In the genomic region with DNA sequence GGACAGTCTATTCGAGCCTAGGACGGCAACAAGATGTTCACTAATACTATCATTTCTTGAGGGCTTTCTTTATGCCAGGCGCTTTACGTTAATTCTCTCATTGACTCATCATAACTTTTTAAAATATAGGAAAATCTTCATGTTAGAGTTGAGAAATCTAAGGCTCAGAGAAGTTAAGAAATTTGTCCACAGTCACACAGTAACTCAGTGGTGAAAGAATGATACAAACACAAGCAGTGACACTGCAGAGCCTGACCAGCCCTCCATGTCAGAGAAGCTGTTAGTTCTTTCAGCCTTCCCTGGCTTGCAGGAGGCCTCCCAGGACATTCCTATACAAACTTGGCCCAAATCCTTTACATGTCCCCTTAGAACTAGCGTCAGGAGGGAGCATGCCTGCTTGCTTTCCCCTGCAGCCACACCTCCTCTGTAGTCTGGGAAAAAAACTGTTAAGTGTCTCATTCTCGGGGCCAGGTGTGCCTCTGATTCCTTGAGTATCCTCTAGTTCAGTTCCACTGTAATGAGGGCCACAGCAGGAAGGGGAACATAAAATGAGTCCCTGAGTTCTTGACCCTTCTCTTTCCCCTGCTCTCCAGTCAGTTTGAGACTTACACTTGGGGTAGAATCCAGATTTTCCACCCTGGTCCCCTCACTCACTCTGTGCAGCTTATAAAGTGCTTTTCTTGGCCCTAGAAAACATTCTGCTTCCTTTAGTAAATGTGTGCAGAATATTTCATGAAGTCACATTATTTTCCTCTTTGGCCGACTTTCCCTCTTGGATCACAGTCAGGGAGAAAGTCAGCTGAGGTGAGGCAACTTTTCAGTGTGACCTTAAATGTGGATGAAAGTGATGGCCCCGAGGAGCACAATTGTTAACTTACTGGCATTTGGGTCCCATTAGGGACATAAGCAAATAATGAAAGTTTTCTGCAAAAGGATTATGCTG, we compare ENCODE assay signal across 10 cellular contexts.
DNase-seq lines count a peak whose midpoint lies in the region; ATAC-seq and TF ChIP-seq lines count a peak whose summit lies in the region.
"Had no signal": no experiment of that assay in that cellular context is flagged by ENCODE, and none has a peak within 500 bp of the region (broad histone marks: within the 10 kb centered on the region; RNA-seq: fewer than 3 reads in every experiment).

No MANE protein-coding gene starts in this region.

- no peaks in the 10 kb centered on the region for H3K9me3 Mint-ChIP-seq in CD4-positive, alpha-beta T cell
- no peaks in the 10 kb centered on the region for H3K9me3 Mint-ChIP-seq in activated T-helper 1 cell treated with anti-CD3 and anti-CD28 coated beads, Interleukin-12 subunit alpha, Interleukin-12 subunit beta, Interleukin-2, Interleukin-4 antibody, amounts not matched to agents 30 ng/mL and 10 ng/mL and 1 ng/mL, durations not matched to agents 14 hours and 24 hours and 36 hours

- no peak for ATAC-seq in CD4-positive, alpha-beta T cell (ENCODE audit: poor library complexity)
- ATAC-seq in right cardiac atrium (peak; percentile 49 to 56), GM19023 (IDR thresholded peaks at IDR 0.05; ENCODE audit: unreplicated experiment) (no peak)

- no peak overlapping the region for H3K4me3 Mint-ChIP-seq in CD4-positive, alpha-beta T cell
- H3K4me3 Mint-ChIP-seq in activated T-helper 1 cell treated with anti-CD3 and anti-CD28 coated beads, Interleukin-12 subunit alpha, Interleukin-12 subunit beta, Interleukin-2, Interleukin-4 antibody, amounts not matched to agents 30 ng/mL and 10 ng/mL and 1 ng/mL, durations not matched to agents 14 hours and 24 hours and 36 hours: no peak overlapping the region

- POLR2A ChIA-PET in CD4-positive, alpha-beta T cell (lab: Charles Lee): interaction anchor here (0.7 kb wide), 2 partner anchors 17 to 177 kb away, joined by 3 read pairs; no protein-coding TSS in a partner anchor

- H3K4me1 ChIP-seq in right cardiac atrium (ENCODE audit: control insufficient read depth, insufficient read depth, low read length) (peaks cover 25% of the 10 kb centered on the region), rectal smooth muscle tissue (ENCODE audit: control insufficient read depth, insufficient read depth, low read length) (peaks cover 20% of the 10 kb centered on the region)

- H3K27me3 Mint-ChIP-seq in CD4-positive, alpha-beta T cell: no peaks in the 10 kb centered on the region
- no peaks in the 10 kb centered on the region for H3K27me3 Mint-ChIP-seq in activated T-helper 1 cell treated with anti-CD3 and anti-CD28 coated beads, Interleukin-12 subunit alpha, Interleukin-12 subunit beta, Interleukin-2, Interleukin-4 antibody, amounts not matched to agents 30 ng/mL and 10 ng/mL and 1 ng/mL, durations not matched to agents 14 hours and 24 hours and 36 hours (ENCODE audit: insufficient read depth)

- WGBS in right cardiac atrium: 55% methylated on average over 8 of the region's 8 CpGs

- intact Hi-C loops in CD4-positive, alpha-beta T cell (cut with DNase I, micrococcal nuclease): no loop called here
- intact Hi-C loops in right cardiac atrium (cut with DNase I): loop anchor here in 1 of 4 donors (10.0 kb wide), 1 partner anchor 68 kb away; no protein-coding TSS in a partner anchor
- intact Hi-C loops in activated T-helper 1 cell treated with anti-CD3 and anti-CD28 coated beads, Interleukin-12 subunit alpha, Interleukin-12 subunit beta, Interleukin-2, Interleukin-4 antibody, amounts not matched to agents 30 ng/mL and 10 ng/mL and 1 ng/mL, durations not matched to agents 14 hours and 24 hours and 36 hours (cut with micrococcal nuclease): no loop called here

- DNase-seq in CD4-positive, alpha-beta T cell: no peak
- DNase-seq in astrocyte of the hippocampus (ENCODE audit: low read depth, low spot score): peak; percentile 56
- DNase-seq in right cardiac atrium: peak in 1 of 3 donors; percentile 47
- DNase-seq in NCI-H82 treated with DMSO at 0.1 percent for 48 hours (lab: John Stamatoyannopoulos, UW; ENCODE audit: unreplicated experiment): no peak
- no peak for DNase-seq in activated T-helper 1 cell treated with anti-CD3 and anti-CD28 coated beads, Interleukin-12 subunit alpha, Interleukin-12 subunit beta, Interleukin-2, Interleukin-4 antibody, amounts not matched to agents 30 ng/mL and 10 ng/mL and 1 ng/mL, durations not matched to agents 14 hours and 24 hours and 36 hours (ENCODE audit: low spot score)
- DNase-seq in SIG-M5 treated with dmso at 0.1 percent for 504 hours (lab: John Stamatoyannopoulos, UW; ENCODE audit: unreplicated experiment): no peak
- DNase-seq: kidney glomerular epithelial cell, MV-4-11 had no signal

- CTCF ChIA-PET in CD4-positive, alpha-beta T cell (lab: Charles Lee): no interaction called here

- H3K27me3 ChIP-seq in CD4-positive, alpha-beta T cell (ENCODE audit: control insufficient read depth, insufficient read depth, low read length): no peaks in the 10 kb centered on the region
- no peaks in the 10 kb centered on the region for H3K27me3 ChIP-seq in right cardiac atrium (ENCODE audit: control insufficient read depth, insufficient read depth)
- no peaks in the 10 kb centered on the region for H3K27me3 ChIP-seq in rectal smooth muscle tissue (ENCODE audit: control insufficient read depth, insufficient read depth, low read length)

- no peak overlapping the region for H3K9ac ChIP-seq in rectal smooth muscle tissue (ENCODE audit: low read length)

- no peaks in the 10 kb centered on the region for H3K9me3 ChIP-seq in CD4-positive, alpha-beta T cell (ENCODE audit: control insufficient read depth, low read length)
- no peaks in the 10 kb centered on the region for H3K9me3 ChIP-seq in right cardiac atrium (ENCODE audit: control insufficient read depth, low read length)

- no peaks in the 10 kb centered on the region for H3K36me3 ChIP-seq in rectal smooth muscle tissue (ENCODE audit: control insufficient read depth, insufficient read depth, low read length)

- no peak for TF ChIP-seq CTCF in CD4-positive, alpha-beta T cell (IDR thresholded peaks at IDR 0.05)

- H3K4me1 Mint-ChIP-seq in CD4-positive, alpha-beta T cell (ENCODE audit: low read depth): peaks cover 32% of the 10 kb centered on the region
- H3K4me1 Mint-ChIP-seq in activated T-helper 1 cell treated with anti-CD3 and anti-CD28 coated beads, Interleukin-12 subunit alpha, Interleukin-12 subunit beta, Interleukin-2, Interleukin-4 antibody, amounts not matched to agents 30 ng/mL and 10 ng/mL and 1 ng/mL, durations not matched to agents 14 hours and 24 hours and 36 hours (ENCODE audit: low read depth): peaks cover 57% of the 10 kb centered on the region

- peaks cover 100% of the 10 kb centered on the region for H3K36me3 Mint-ChIP-seq in CD4-positive, alpha-beta T cell (ENCODE audit: low read depth)
- peaks cover 56% of the 10 kb centered on the region for H3K36me3 Mint-ChIP-seq in activated T-helper 1 cell treated with anti-CD3 and anti-CD28 coated beads, Interleukin-12 subunit alpha, Interleukin-12 subunit beta, Interleukin-2, Interleukin-4 antibody, amounts not matched to agents 30 ng/mL and 10 ng/mL and 1 ng/mL, durations not matched to agents 14 hours and 24 hours and 36 hours (ENCODE audit: low read depth)

- H3K27ac ChIP-seq in CD4-positive, alpha-beta T cell (ENCODE audit: low read depth, low read length): no peak overlapping the region
- H3K27ac ChIP-seq in right cardiac atrium (ENCODE audit: low read length) (peak overlapping the region; percentile 91), rectal smooth muscle tissue (ENCODE audit: low read depth, low read length) (peak overlapping the region; percentile 49)

- H3K4me3 ChIP-seq in right cardiac atrium (ENCODE audit: low read length) (no peak overlapping the region), rectal smooth muscle tissue (ENCODE audit: low read length) (peak overlapping the region; percentile 22)

- peak overlapping the region; percentile 72 for H3K27ac Mint-ChIP-seq in CD4-positive, alpha-beta T cell
- no peak overlapping the region for H3K27ac Mint-ChIP-seq in activated T-helper 1 cell treated with anti-CD3 and anti-CD28 coated beads, Interleukin-12 subunit alpha, Interleukin-12 subunit beta, Interleukin-2, Interleukin-4 antibody, amounts not matched to agents 30 ng/mL and 10 ng/mL and 1 ng/mL, durations not matched to agents 14 hours and 24 hours and 36 hours

Comparison
In these comparisons a context has a peak if more than half of its experiments do, and no peak if none do; other contexts are left out.
1. ATAC-seq: peak in right cardiac atrium (2 of 2); none in CD4-positive, alpha-beta T cell (single experiment) and GM19023 (single experiment).